16 cellular contexts compared by ENCODE assay signal in the genomic region with DNA sequence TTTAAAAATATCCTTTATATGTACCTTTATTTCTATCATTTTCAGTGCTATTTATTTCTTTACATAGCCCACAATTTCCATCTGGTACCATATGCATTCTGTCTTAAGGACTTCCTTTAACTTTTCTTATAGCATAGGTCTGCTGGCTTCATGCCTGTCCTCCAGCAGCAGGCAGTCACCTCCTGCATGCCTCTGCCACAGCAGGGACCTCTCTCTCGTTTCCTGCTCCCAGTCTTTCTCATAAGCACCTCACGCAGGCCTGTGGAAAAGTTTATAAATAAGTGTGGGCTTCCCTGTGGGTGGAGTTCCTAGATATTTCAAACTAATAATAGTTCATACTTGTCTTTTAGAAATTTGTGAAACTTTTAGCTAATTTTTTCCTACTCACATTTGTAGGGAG.
DNase-seq lines count a peak whose midpoint lies in the region; ATAC-seq and TF ChIP-seq lines count a peak whose summit lies in the region.
"Had no signal": no experiment of that assay in that cellular context is flagged by ENCODE, and none has a peak within 500 bp of the region (broad histone marks: within the 10 kb centered on the region; RNA-seq: fewer than 3 reads in every experiment).

No MANE protein-coding gene starts in this region.

- no peaks in the 10 kb centered on the region for H3K79me1 ChIP-seq in mesendoderm (ENCODE audit: low read length)

- H4K5ac ChIP-seq in mesendoderm (ENCODE audit: low read length) = no peak overlapping the region

- no peaks in the 10 kb centered on the region for H3K79me2 ChIP-seq in mesendoderm (ENCODE audit: control insufficient read depth, insufficient read depth, low read length)

- H3K27ac ChIP-seq in mesendoderm (ENCODE audit: low read depth, low read length) = no peak overlapping the region
- H3K27ac ChIP-seq: 22Rv1 had no signal

- no peaks in the 10 kb centered on the region for H3K27me3 Mint-ChIP-seq in activated T-cell treated with anti-CD3 and anti-CD28 coated beads, Interleukin-2, amount 50 U/mL, for 24 hours
- no peaks in the 10 kb centered on the region for H3K27me3 Mint-ChIP-seq in activated T-cell treated with anti-CD3 and anti-CD28 coated beads, Interleukin-2, amount 50 U/mL, for 72 hours (ENCODE audit: low read depth)
- H3K27me3 Mint-ChIP-seq in HFFc6 (ENCODE audit: insufficient read depth) = no peaks in the 10 kb centered on the region; the same call in 1 of the 2 replicates
- H3K27me3 Mint-ChIP-seq: B cell; CD4-positive, alpha-beta T cell had no signal

- no CpG with 5 or more reads among the region's 2 CpGs for WGBS in mesendoderm (ENCODE audit: extremely low coverage, insufficient coverage, low lambda C conversion rate)

- H3K9me3 Mint-ChIP-seq in activated T-cell treated with anti-CD3 and anti-CD28 coated beads, Interleukin-2, amount 50 U/mL, for 24 hours = no peaks in the 10 kb centered on the region
- H3K9me3 Mint-ChIP-seq in activated T-cell treated with anti-CD3 and anti-CD28 coated beads, Interleukin-2, amount 50 U/mL, for 72 hours = no peaks in the 10 kb centered on the region
- no peaks in the 10 kb centered on the region for H3K9me3 Mint-ChIP-seq in HFFc6
- H3K9me3 Mint-ChIP-seq: CD4-positive, alpha-beta T cell had no signal

- no peak overlapping the region for H3K9ac ChIP-seq in mesendoderm (ENCODE audit: low read length)

- no peak overlapping the region for H3K4me3 Mint-ChIP-seq in activated T-cell treated with anti-CD3 and anti-CD28 coated beads, Interleukin-2, amount 50 U/mL, for 24 hours
- H3K4me3 Mint-ChIP-seq in activated T-cell treated with anti-CD3 and anti-CD28 coated beads, Interleukin-2, amount 50 U/mL, for 72 hours = no peak overlapping the region
- H3K4me3 Mint-ChIP-seq in HFFc6 = no peak overlapping the region
- H3K4me3 Mint-ChIP-seq: B cell; CD4-positive, alpha-beta T cell had no signal

- H3K56ac ChIP-seq in mesendoderm (ENCODE audit: low read length) = no peak overlapping the region

- TF ChIP-seq CTCF in HFFc6 (IDR thresholded peaks at IDR 0.05) = no peak

- H3K18ac ChIP-seq in mesendoderm (ENCODE audit: low read length) = no peak overlapping the region

- peak overlapping the region; percentile 36 for H3K27ac Mint-ChIP-seq in activated T-cell treated with anti-CD3 and anti-CD28 coated beads, Interleukin-2, amount 50 U/mL, for 24 hours
- no peak overlapping the region for H3K27ac Mint-ChIP-seq in activated T-cell treated with anti-CD3 and anti-CD28 coated beads, Interleukin-2, amount 50 U/mL, for 72 hours
- H3K27ac Mint-ChIP-seq in HFFc6 = peak overlapping the region; percentile 27; the same call in 1 of the 2 replicates
- H3K27ac Mint-ChIP-seq: B cell; CD4-positive, alpha-beta T cell had no signal

- H2BK15ac ChIP-seq in mesendoderm (replicated peaks; ENCODE audit: low read depth) = no peak overlapping the region

- no peak overlapping the region for H3K4me3 ChIP-seq in mesendoderm (ENCODE audit: low read length)
- H3K4me3 ChIP-seq: GM12878 had no signal

- H3K4me1 Mint-ChIP-seq in activated T-cell treated with anti-CD3 and anti-CD28 coated beads, Interleukin-2, amount 50 U/mL, for 24 hours (ENCODE audit: low read depth) = peaks cover 8% of the 10 kb centered on the region
- peaks cover 13% of the 10 kb centered on the region for H3K4me1 Mint-ChIP-seq in activated T-cell treated with anti-CD3 and anti-CD28 coated beads, Interleukin-2, amount 50 U/mL, for 72 hours (ENCODE audit: low read depth)
- peaks cover 63% of the 10 kb centered on the region for H3K4me1 Mint-ChIP-seq in HFFc6 (ENCODE audit: low read depth)

- no peak overlapping the region for H2BK5ac ChIP-seq in mesendoderm (ENCODE audit: low read length)

- no peaks in the 10 kb centered on the region for H3K27me3 ChIP-seq in mesendoderm (ENCODE audit: insufficient read depth, low read length, poor library complexity)

- H3K4me2 ChIP-seq in mesendoderm (ENCODE audit: low read length) = no peak overlapping the region

- no peak overlapping the region for H3K23ac ChIP-seq in mesendoderm (ENCODE audit: low read length)

- H3K36me3 ChIP-seq in mesendoderm (ENCODE audit: control insufficient read depth, insufficient read depth, low read length) = no peaks in the 10 kb centered on the region

- ATAC-seq in activated T-cell treated with anti-CD3 and anti-CD28 coated beads, Interleukin-2, amount 50 U/mL, for 72 hours (replicated peaks in 1 of 2) = no peak
- ATAC-seq in GM18520 (IDR thresholded peaks at IDR 0.05; ENCODE audit: unreplicated experiment) = no peak
- ATAC-seq in HG03280 (IDR thresholded peaks at IDR 0.05; ENCODE audit: unreplicated experiment) = no peak
- ATAC-seq: GM12878 had no signal

- no peak overlapping the region for H3K4ac ChIP-seq in mesendoderm (ENCODE audit: low read depth, low read length)

- H3K4me1 ChIP-seq in mesendoderm (ENCODE audit: control insufficient read depth, low read depth, low read length) = no peaks in the 10 kb centered on the region

- H2BK120ac ChIP-seq in mesendoderm (ENCODE audit: low read depth, low read length) = no peak overlapping the region

- H2AK5ac ChIP-seq in mesendoderm (ENCODE audit: low read length) = no peak overlapping the region

- no peaks in the 10 kb centered on the region for H3K36me3 Mint-ChIP-seq in activated T-cell treated with anti-CD3 and anti-CD28 coated beads, Interleukin-2, amount 50 U/mL, for 24 hours (ENCODE audit: low read depth)
- H3K36me3 Mint-ChIP-seq in activated T-cell treated with anti-CD3 and anti-CD28 coated beads, Interleukin-2, amount 50 U/mL, for 72 hours (ENCODE audit: insufficient read depth in 2 of 2) = no peaks in the 10 kb centered on the region
- peaks cover 5% of the 10 kb centered on the region; the same call in 1 of the 2 replicates for H3K36me3 Mint-ChIP-seq in HFFc6 (ENCODE audit: low read depth)

- no peak for DNase-seq in activated T-cell treated with anti-CD3 and anti-CD28 coated beads, Interleukin-2, amount 50 U/mL, for 24 hours
- DNase-seq in activated T-cell treated with anti-CD3 and anti-CD28 coated beads, Interleukin-2, amount 50 U/mL, for 72 hours = no peak
- DNase-seq in HFFc6 = no peak
- DNase-seq in brain pericyte (ENCODE audit: low read depth, low spot score) = peak; percentile 42
- peak; percentile 40 for DNase-seq in mesendoderm
- DNase-seq in activated gamma-delta T cell (lab: John Stamatoyannopoulos, UW) = no peak
- DNase-seq: C1 segment of cervical spinal cord; Calu3; CD4-positive, alpha-beta T cell; DMS 273 treated with DMSO at 0.1 percent for 48 hours; HCEC 1CT had no signal

- H4K8ac ChIP-seq in mesendoderm (ENCODE audit: low read depth, low read length) = no peak overlapping the region

Comparison
In these comparisons a context has a peak if more than half of its experiments do, and no peak if none do; other contexts are left out.
1. DNase-seq: peak in brain pericyte (single experiment) and mesendoderm (single experiment); none in activated T-cell treated with anti-CD3 and anti-CD28 coated beads, Interleukin-2, amount 50 U/mL, for 24 hours (single experiment), activated T-cell treated with anti-CD3 and anti-CD28 coated beads, Interleukin-2, amount 50 U/mL, for 72 hours (0 of 2), HFFc6 (single experiment) and activated gamma-delta T cell (single experiment).